Comparison of ENCODE assay signal across 28 cellular contexts in the genomic region with DNA sequence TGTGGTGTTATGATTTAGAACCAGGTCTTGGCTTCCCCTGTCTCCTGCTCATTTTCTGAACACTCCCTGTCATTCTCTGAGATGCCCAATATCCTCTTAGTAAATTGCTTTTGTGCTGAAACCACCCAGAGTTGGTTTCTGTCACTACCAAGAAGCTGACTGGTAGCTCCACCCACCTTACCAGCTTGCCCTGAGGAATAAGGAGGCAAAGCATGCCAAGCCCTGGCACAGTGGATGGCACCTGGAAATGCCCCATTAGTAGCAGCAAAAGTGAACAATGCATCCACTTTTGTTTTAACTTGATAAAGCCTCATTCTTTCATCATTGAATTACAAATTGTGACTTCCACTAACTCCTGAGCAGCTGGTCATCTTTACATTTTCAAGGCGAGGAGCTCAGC.
DNase-seq lines count a peak whose midpoint lies in the region; ATAC-seq, FAIRE-seq and TF ChIP-seq lines count a peak whose summit lies in the region.
"Had no signal": no experiment of that assay in that cellular context is flagged by ENCODE, and none has a peak within 500 bp of the region (broad histone marks: within the 10 kb centered on the region; RNA-seq: fewer than 3 reads in every experiment).

No MANE protein-coding gene starts in this region.

- peak overlapping the region; percentile 59 for H4K91ac ChIP-seq in H1 (replicated peaks; ENCODE audit: insufficient read length, low read length)

- H4K20me1 ChIP-seq in GM23338 (replicated peaks; ENCODE audit: insufficient read depth) = no peaks in the 10 kb centered on the region
- no peaks in the 10 kb centered on the region for H4K20me1 ChIP-seq in H1 (replicated peaks in 1 of 2; ENCODE audit: control insufficient read depth in 1 of 2, insufficient read depth in 2 of 2, low read length in 2 of 2)
- H4K20me1 ChIP-seq in neural progenitor cell (ENCODE audit: low read depth) = no peaks in the 10 kb centered on the region
- H4K20me1 ChIP-seq: BLaER1 had no signal

- TF ChIP-seq POLR2A in H1 (IDR thresholded peaks at IDR 0.05; ENCODE audit: control extremely low read depth in 1 of 2, low read depth in 2 of 2, low read length in 2 of 2) = no peak

- H3K9ac ChIP-seq in H1 (replicated peaks in 1 of 4; ENCODE audit: extremely low read depth in 1 of 4, low read depth in 3 of 4, low read length in 3 of 4) = no peak overlapping the region
- H3K9ac ChIP-seq in neural progenitor cell = no peak overlapping the region
- H3K9ac ChIP-seq: BLaER1 had no signal

- no peak for FAIRE-seq in H1 (lab: Jason Lieb, UNC)
- FAIRE-seq: A204.1, GM12878, GM12892, GM18507 had no signal

- H3K4me2 ChIP-seq in GM23338 (no peak overlapping the region), H1 (ENCODE audit: insufficient read depth in 1 of 2, low read depth in 2 of 2, low read length in 2 of 2) (no peak overlapping the region), neural progenitor cell (no peak overlapping the region)
- H3K4me2 ChIP-seq: BLaER1 had no signal

- TF ChIP-seq CTCF in GM23338 (conservative IDR thresholded peaks at IDR 0.05; ENCODE audit: low read depth in 2 of 2) (no peak), H1 (IDR thresholded peaks at IDR 0.05; ENCODE audit: control extremely low read depth in 1 of 3, insufficient read depth in 1 of 3, low read depth in 1 of 3, low read length in 3 of 3) (no peak), neural progenitor cell (IDR thresholded peaks at IDR 0.05) (no peak), HFFc6 (IDR thresholded peaks at IDR 0.05) (no peak)

- TF ChIP-seq RAD21 in H1 (IDR thresholded peaks at IDR 0.05 in 1 of 2, conservative IDR thresholded peaks at IDR 0.05 in 1 of 2; ENCODE audit: low read depth in 2 of 2, low read length in 2 of 2) = no peak

- H3K9me3 Mint-ChIP-seq in GM23338 (peaks cover 11% of the 10 kb centered on the region), neural progenitor cell (peaks cover 11% of the 10 kb centered on the region), HFFc6 (no peaks in the 10 kb centered on the region)
- H3K9me3 Mint-ChIP-seq: CD4-positive, CD25-positive, alpha-beta regulatory T cell; CD8-positive, alpha-beta memory T cell had no signal

- no peak overlapping the region for H3K56ac ChIP-seq in H1 (replicated peaks; ENCODE audit: insufficient read length, low read depth, low read length)

- H3K14ac ChIP-seq in H1 (ENCODE audit: insufficient read length) = no peak overlapping the region

- H3K27me3 Mint-ChIP-seq in GM23338 (ENCODE audit: insufficient read depth, low read depth, poor library complexity) = peaks cover 9% of the 10 kb centered on the region
- H3K27me3 Mint-ChIP-seq in neural progenitor cell (ENCODE audit: insufficient read depth, low read depth) = peaks cover 12% of the 10 kb centered on the region
- peaks cover 30% of the 10 kb centered on the region for H3K27me3 Mint-ChIP-seq in HFFc6 (ENCODE audit: insufficient read depth)

- no peak overlapping the region for H4K5ac ChIP-seq in H1 (ENCODE audit: insufficient read length, low read depth, low read length)

- H3K27me3 ChIP-seq in GM23338 (ENCODE audit: insufficient read depth) = no peaks in the 10 kb centered on the region
- no peaks in the 10 kb centered on the region; a peak in 3 of 7 replicates for H3K27me3 ChIP-seq in H1 (replicated peaks in 1 of 4; ENCODE audit: control insufficient read depth in 3 of 4, extremely low read depth in 1 of 4, insufficient read depth in 3 of 4, low read length in 3 of 4)
- H3K27me3 ChIP-seq in neural progenitor cell = no peaks in the 10 kb centered on the region
- H3K27me3 ChIP-seq: BE2C, BLaER1 had no signal

- H3K27ac Mint-ChIP-seq in GM23338 (no peak overlapping the region), neural progenitor cell (peak overlapping the region; percentile 10), HFFc6 (no peak overlapping the region)
- H3K27ac Mint-ChIP-seq: CD14-positive monocyte; CD4-positive, alpha-beta memory T cell; CD4-positive, CD25-positive, alpha-beta regulatory T cell; CD8-positive, alpha-beta memory T cell had no signal

- H2BK5ac ChIP-seq in H1 (ENCODE audit: low read depth, low read length) = no peak overlapping the region

- H3K27ac ChIP-seq in GM23338 (ENCODE audit: low read depth) = no peak overlapping the region
- no peak overlapping the region for H3K27ac ChIP-seq in H1 (ENCODE audit: low read depth, low read length)
- no peak overlapping the region for H3K27ac ChIP-seq in neural progenitor cell
- H3K27ac ChIP-seq: BLaER1 had no signal

- H3K4me3 ChIP-seq in GM23338 (no peak overlapping the region), H1 (ENCODE audit: extremely low read depth in 1 of 4, insufficient read depth in 2 of 4, low read depth in 3 of 4, low read length in 4 of 4) (no peak overlapping the region), neural progenitor cell (no peak overlapping the region)
- H3K4me3 ChIP-seq: BLaER1, GM12878 had no signal

- H2AFZ ChIP-seq in GM23338 = peak overlapping the region; percentile 63; the same call in 1 of the 2 replicates
- H2AFZ ChIP-seq in H1 (ENCODE audit: low read length) = no peak overlapping the region
- no peak overlapping the region for H2AFZ ChIP-seq in neural progenitor cell (replicated peaks)

- H3K79me1 ChIP-seq in H1 (ENCODE audit: low read depth, low read length) = no peaks in the 10 kb centered on the region

- POLR2A ChIA-PET in H1 (lab: Charles Lee; ENCODE audit: partially characterized antibody) = no interaction called here

- 83% methylated on average over 1 of the region's 1 CpG; no CpG with 5 or more reads in 1 of the 2 experiments for WGBS in H1 (ENCODE audit: extremely low coverage in 1 of 2, insufficient coverage in 1 of 2, insufficient read length in 1 of 2, insufficient replicate concordance in 2 of 2, low coverage in 1 of 2, low lambda C conversion rate in 2 of 2, missing lambda C conversion rate in 1 of 2), 2 experiments

- H3K4me1 ChIP-seq in GM23338 (ENCODE audit: insufficient read depth) (peaks cover 18% of the 10 kb centered on the region; the same call in 1 of the 2 replicates), H1 (replicated peaks in 1 of 4; ENCODE audit: control insufficient read depth in 3 of 4, insufficient read depth in 4 of 4, low read length in 3 of 4) (peaks cover 5 to 10% (median 8%) of the 10 kb centered on the region in 4 experiments; a peak in 6 of 7 replicates), neural progenitor cell (peaks cover 16% of the 10 kb centered on the region)
- H3K4me1 ChIP-seq: BE2C, BLaER1 had no signal

- H3K36me3 ChIP-seq in GM23338 (ENCODE audit: insufficient read depth) (no peaks in the 10 kb centered on the region; the same call in 1 of the 2 replicates), H1 (ENCODE audit: control insufficient read depth in 2 of 4, insufficient read depth in 4 of 4, low read length in 3 of 4) (peaks cover 0 to 4% (median 0%) of the 10 kb centered on the region in 4 experiments; a peak in 1 of 8 replicates), neural progenitor cell (no peaks in the 10 kb centered on the region)
- H3K36me3 ChIP-seq: BE2C, BLaER1 had no signal

- H3K9me3 ChIP-seq in H1 (ENCODE audit: insufficient read depth in 2 of 2, low read depth in 1 of 2, low read length in 1 of 2) (peaks cover 0 to 3% of the 10 kb centered on the region in 2 experiments; a peak in 1 of 4 replicates), neural progenitor cell (ENCODE audit: low read depth) (no peaks in the 10 kb centered on the region)
- H3K9me3 ChIP-seq: BE2C, BLaER1 had no signal

- DNase-seq in GM23338 (ENCODE audit: low spot score) (no peak), H1 (ENCODE audit: low read depth in 1 of 2, low spot score in 2 of 2) (no peak), mesenteric fat pad (ENCODE audit: low spot score) (peak; percentile 9), neural progenitor cell (ENCODE audit: low spot score) (no peak), HFFc6 (no peak), nucleus accumbens (lab: John Stamatoyannopoulos, UW) (no peak)
- DNase-seq: 8988T; ACHN; BE2C; C1 segment of cervical spinal cord; CD4-positive, alpha-beta memory T cell; CD4-positive, CD25-positive, alpha-beta regulatory T cell; CD8-positive, alpha-beta memory T cell; COR-L47; DMS 273 treated with DMSO at 0.1 percent for 48 hours; DMS153; DMS53; DMS79; DND-41; EL; GDM1 had no signal

- H3F3A ChIP-seq in GM23338 (replicated peaks; ENCODE audit: low read depth) = 0 out of 2 replicates have a peak, but pooled peaks cover 3% of the 10 kb centered on the region
- peaks cover 23% of the 10 kb centered on the region for H3F3A ChIP-seq in neural progenitor cell (ENCODE audit: low read depth)

- CTCF ChIA-PET in H1 (lab: Charles Lee; ENCODE audit: partially characterized antibody) = no interaction called here

- H3K4me3 Mint-ChIP-seq in GM23338 = no peak overlapping the region
- no peak overlapping the region for H3K4me3 Mint-ChIP-seq in neural progenitor cell
- no peak overlapping the region for H3K4me3 Mint-ChIP-seq in HFFc6
- H3K4me3 Mint-ChIP-seq: CD14-positive monocyte; CD4-positive, alpha-beta memory T cell; CD4-positive, CD25-positive, alpha-beta regulatory T cell; CD8-positive, alpha-beta memory T cell had no signal

- peak overlapping the region; percentile 74; the same call in 1 of the 2 replicates for H2BK20ac ChIP-seq in H1 (ENCODE audit: low read length)

- no peak overlapping the region for H3K23ac ChIP-seq in H1 (ENCODE audit: insufficient read length)

- H3K4ac ChIP-seq in H1 (replicated peaks; ENCODE audit: insufficient read length, low read depth, low read length) = no peak overlapping the region

- ATAC-seq in GM23338 (no peak), HG03045 (IDR thresholded peaks at IDR 0.05; ENCODE audit: unreplicated experiment) (no peak)
- ATAC-seq: GM12878 had no signal

- no peak overlapping the region for H3K18ac ChIP-seq in H1 (ENCODE audit: extremely low read depth, low read length)

- TF ChIP-seq EP300 in H1 (IDR thresholded peaks at IDR 0.05; ENCODE audit: borderline replicate concordance in 1 of 2, low read depth in 2 of 2, low read length in 2 of 2) = no peak

- H4K8ac ChIP-seq in H1 (ENCODE audit: extremely low read depth, insufficient read depth, low read length) = no peak overlapping the region

- peaks cover 19% of the 10 kb centered on the region for H3K9me2 ChIP-seq in GM23338 (ENCODE audit: insufficient read depth)

- H3K79me2 ChIP-seq in GM23338 (replicated peaks; ENCODE audit: insufficient read depth) = no peaks in the 10 kb centered on the region
- H3K79me2 ChIP-seq in H1 (ENCODE audit: control insufficient read depth in 1 of 2, insufficient read depth in 2 of 2, low read length in 2 of 2) = no peaks in the 10 kb centered on the region
- no peaks in the 10 kb centered on the region for H3K79me2 ChIP-seq in neural progenitor cell (ENCODE audit: low read depth)

- no peak overlapping the region for H2AK5ac ChIP-seq in H1 (ENCODE audit: low read depth, low read length)

- no peak overlapping the region for H2BK12ac ChIP-seq in H1 (ENCODE audit: low read depth, low read length)

- H3K23me2 ChIP-seq in H1 (ENCODE audit: low read depth, low read length) = no peaks in the 10 kb centered on the region

- H2BK120ac ChIP-seq in H1 (replicated peaks; ENCODE audit: low read depth, low read length) = no peak overlapping the region

- H3K4me1 Mint-ChIP-seq in GM23338 (peaks cover 23% of the 10 kb centered on the region), neural progenitor cell (peaks cover 29% of the 10 kb centered on the region), HFFc6 (ENCODE audit: low read depth) (peaks cover 13% of the 10 kb centered on the region)
- H3K4me1 Mint-ChIP-seq: CD4-positive, alpha-beta memory T cell; CD4-positive, CD25-positive, alpha-beta regulatory T cell; CD8-positive, alpha-beta memory T cell had no signal

- 0 out of 2 replicates have a peak overlapping the region, but pooled peaks have one; percentile 53 for H2BK15ac ChIP-seq in H1 (ENCODE audit: low read length)

- peaks cover 8% of the 10 kb centered on the region; the same call in 2 of the 3 replicates for H3K36me3 Mint-ChIP-seq in GM23338 (ENCODE audit: low read depth)
- H3K36me3 Mint-ChIP-seq in neural progenitor cell = no peaks in the 10 kb centered on the region
- H3K36me3 Mint-ChIP-seq in HFFc6 (ENCODE audit: low read depth) = no peaks in the 10 kb centered on the region
- H3K36me3 Mint-ChIP-seq: CD14-positive monocyte; CD4-positive, alpha-beta memory T cell; CD4-positive, CD25-positive, alpha-beta regulatory T cell; CD8-positive, alpha-beta memory T cell had no signal
